Comparison of ENCODE assay signal across 13 cellular contexts in the genomic region with DNA sequence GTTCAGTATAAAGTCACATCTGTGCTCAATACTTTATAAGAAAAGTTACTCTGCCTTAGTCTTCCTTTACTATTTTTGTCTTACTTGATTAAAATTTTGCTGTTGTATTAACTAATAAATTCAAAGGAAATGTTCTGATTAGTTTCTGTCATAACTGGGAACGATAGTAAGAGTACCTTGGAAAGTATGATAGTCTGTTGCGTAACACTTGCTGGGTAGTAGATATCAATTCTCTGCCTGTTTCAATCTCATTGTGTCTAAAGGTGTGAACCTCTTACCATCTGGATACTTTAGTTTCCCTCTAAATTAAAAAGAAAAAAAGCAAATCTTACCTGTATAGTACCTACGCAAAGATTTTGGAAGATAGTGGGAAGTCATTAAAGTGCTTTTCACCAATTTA. TPM values are rescaled to one million over a fixed set of nuclear protein-coding genes. Genes with fewer than 3 reads are reported as not detected.
DNase-seq lines count a peak whose midpoint lies in the region; ATAC-seq, FAIRE-seq and TF ChIP-seq lines count a peak whose summit lies in the region.
"Had no signal": no experiment of that assay in that cellular context is flagged by ENCODE, and none has a peak within 500 bp of the region (broad histone marks: within the 10 kb centered on the region; RNA-seq: fewer than 3 reads in every experiment).

No MANE protein-coding gene starts in this region.

- H3K9ac ChIP-seq in K562 (ENCODE audit: insufficient read depth in 1 of 2, low read depth in 2 of 2, low read length in 2 of 2), result no peak overlapping the region
- H3K9ac ChIP-seq: BLaER1 had no signal

- CTCF ChIA-PET in CD8-positive, alpha-beta T cell (lab: Charles Lee), result no interaction called here
- CTCF ChIA-PET in K562 (lab: Yijun Ruan, JAX; ENCODE audit: low intra/inter-chr PET ratio), result no interaction called here

- H3K79me2 ChIP-seq in K562 (ENCODE audit: control insufficient read depth, insufficient read depth, low read length), result no peaks in the 10 kb centered on the region

- TF ChIP-seq EP300 in K562 (IDR thresholded peaks at IDR 0.05; ENCODE audit: low read length), result no peak

- H4K20me1 ChIP-seq in K562 (replicated peaks; ENCODE audit: control insufficient read depth, insufficient read depth, low read length), result no peaks in the 10 kb centered on the region
- H4K20me1 ChIP-seq: BLaER1 had no signal

- H3K36me3 ChIP-seq in CD8-positive, alpha-beta T cell (ENCODE audit: insufficient read depth, low read length), result peaks cover 3% of the 10 kb centered on the region
- H3K36me3 ChIP-seq in K562 (ENCODE audit: control insufficient read depth, insufficient read depth, low read length), result no peaks in the 10 kb centered on the region
- H3K36me3 ChIP-seq: BLaER1 had no signal

- H3K9me3 Mint-ChIP-seq in CD8-positive, alpha-beta T cell, result no peaks in the 10 kb centered on the region
- H3K9me3 Mint-ChIP-seq in memory B cell, result no peaks in the 10 kb centered on the region
- no peaks in the 10 kb centered on the region for H3K9me3 Mint-ChIP-seq in T-helper 2 cell treated with Interferon-gamma antibody and Interleukin-4, amounts not matched to agents 5 μg/mL and 100 μg/mL, for 36 hours
- no peaks in the 10 kb centered on the region for H3K9me3 Mint-ChIP-seq in natural killer cell treated with Interleukin-12 subunit alpha and Interleukin-12 subunit beta and Interleukin-15 and Interleukin-18, amount 100 ng/mL, for 72 hours
- H3K9me3 Mint-ChIP-seq: GM23338, H9 had no signal

- 85% methylated on average over 3 of the region's 3 CpGs for WGBS in K562 (ENCODE audit: insufficient coverage, low coverage, missing lambda C conversion rate)

- intact Hi-C loops in CD8-positive, alpha-beta T cell (cut with DNase I, micrococcal nuclease), result loop anchor here in 1 of 2 experiments (10.0 kb wide), 1 partner anchor 622 kb away; no protein-coding TSS in a partner anchor
- intact Hi-C loops in K562 (cut with micrococcal nuclease), result loop anchor here (10.0 kb wide), 2 partner anchors 362 to 422 kb away; no protein-coding TSS in a partner anchor

- no peak overlapping the region for H3K27ac ChIP-seq in CD8-positive, alpha-beta T cell (ENCODE audit: low read depth, low read length)
- H3K27ac ChIP-seq in K562 (ENCODE audit: extremely low read depth, low read depth, low read length), result no peak overlapping the region
- H3K27ac ChIP-seq: BLaER1 had no signal

- H2AFZ ChIP-seq in K562 (ENCODE audit: low read depth, low read length), result no peak overlapping the region
- H2AFZ ChIP-seq: GM23338 had no signal

- H3K4me2 ChIP-seq in K562 (ENCODE audit: insufficient read depth, low read length), result no peak overlapping the region
- H3K4me2 ChIP-seq: BLaER1, GM23338 had no signal

- H3K4me3 Mint-ChIP-seq in CD8-positive, alpha-beta T cell, result no peak overlapping the region
- no peak overlapping the region for H3K4me3 Mint-ChIP-seq in memory B cell
- no peak overlapping the region for H3K4me3 Mint-ChIP-seq in T-helper 2 cell treated with Interferon-gamma antibody and Interleukin-4, amounts not matched to agents 5 μg/mL and 100 μg/mL, for 36 hours
- H3K4me3 Mint-ChIP-seq in natural killer cell treated with Interleukin-12 subunit alpha and Interleukin-12 subunit beta and Interleukin-15 and Interleukin-18, amount 100 ng/mL, for 72 hours, result no peak overlapping the region
- H3K4me3 Mint-ChIP-seq: GM23338, H9 had no signal

- H3K4me1 ChIP-seq in CD8-positive, alpha-beta T cell (ENCODE audit: insufficient read depth, low read length), result no peaks in the 10 kb centered on the region
- H3K4me1 ChIP-seq in K562 (replicated peaks in 1 of 2; ENCODE audit: control insufficient read depth in 2 of 2, insufficient read depth in 2 of 2, low read length in 2 of 2), result no peaks in the 10 kb centered on the region
- H3K4me1 ChIP-seq: BLaER1 had no signal

- FAIRE-seq in K562 (lab: Jason Lieb, UNC), result no peak

- no peaks in the 10 kb centered on the region for H3K27me3 ChIP-seq in CD8-positive, alpha-beta T cell (ENCODE audit: insufficient read depth, low read length)
- no peaks in the 10 kb centered on the region for H3K27me3 ChIP-seq in K562 (ENCODE audit: control insufficient read depth in 2 of 2, insufficient read depth in 2 of 2, low read length in 2 of 2)
- H3K27me3 ChIP-seq: BLaER1 had no signal

- POLR2A ChIA-PET in CD8-positive, alpha-beta T cell (lab: Charles Lee), result no interaction called here
- POLR2A ChIA-PET in K562 (lab: Yijun Ruan, JAX), result no interaction called here

- H3K4me3 ChIP-seq in CD8-positive, alpha-beta T cell (ENCODE audit: low read depth, low read length), result no peak overlapping the region
- no peak overlapping the region for H3K4me3 ChIP-seq in K562
- H3K4me3 ChIP-seq: BLaER1, GM23338 had no signal

- no peak for ATAC-seq in CD8-positive, alpha-beta T cell
- ATAC-seq in K562 (no peak), memory B cell (ENCODE audit: low read depth) (no peak)
- ATAC-seq in natural killer cell treated with Interleukin-12 subunit alpha and Interleukin-12 subunit beta and Interleukin-15 and Interleukin-18, amount 100 ng/mL, for 72 hours, result no peak
- ATAC-seq: GM23338 had no signal

- TF ChIP-seq POLR2A in K562 (conservative IDR thresholded peaks at IDR 0.05), result no peak

- in situ Hi-C loops in K562 (cut with MboI), result loop anchor here (25.0 kb wide), 1 partner anchor 804 kb away; no protein-coding TSS in a partner anchor

- peaks cover 21% of the 10 kb centered on the region for H3K4me1 Mint-ChIP-seq in CD8-positive, alpha-beta T cell (ENCODE audit: low read depth)
- peaks cover 7% of the 10 kb centered on the region for H3K4me1 Mint-ChIP-seq in memory B cell
- H3K4me1 Mint-ChIP-seq in T-helper 2 cell treated with Interferon-gamma antibody and Interleukin-4, amounts not matched to agents 5 μg/mL and 100 μg/mL, for 36 hours (ENCODE audit: low read depth), result peaks cover 10% of the 10 kb centered on the region
- peaks cover 9 to 31% of the 10 kb centered on the region in 2 donors for H3K4me1 Mint-ChIP-seq in natural killer cell treated with Interleukin-12 subunit alpha and Interleukin-12 subunit beta and Interleukin-15 and Interleukin-18, amount 100 ng/mL, for 72 hours (ENCODE audit: low read depth in 2 of 2)
- H3K4me1 Mint-ChIP-seq: GM23338, H9 had no signal

- no peaks in the 10 kb centered on the region for H3K9me1 ChIP-seq in K562 (ENCODE audit: control insufficient read depth, insufficient read depth, low read length)

- no TSS peak for BruUV-seq in K562 (replicated peaks; lab: Mats Ljungman, UMichigan)

- H3K9me3 ChIP-seq in CD8-positive, alpha-beta T cell (ENCODE audit: low read length), result no peaks in the 10 kb centered on the region
- H3K9me3 ChIP-seq in K562 (replicated peaks; ENCODE audit: control insufficient read depth, insufficient read depth, low read depth, low read length), result no peaks in the 10 kb centered on the region
- H3K9me3 ChIP-seq: BLaER1 had no signal

- H3K36me3 Mint-ChIP-seq in CD8-positive, alpha-beta T cell, result peaks cover 9% of the 10 kb centered on the region
- peaks cover 3% of the 10 kb centered on the region for H3K36me3 Mint-ChIP-seq in memory B cell
- H3K36me3 Mint-ChIP-seq in T-helper 2 cell treated with Interferon-gamma antibody and Interleukin-4, amounts not matched to agents 5 μg/mL and 100 μg/mL, for 36 hours (ENCODE audit: low read depth), result peaks cover 5% of the 10 kb centered on the region
- H3K36me3 Mint-ChIP-seq in natural killer cell treated with Interleukin-12 subunit alpha and Interleukin-12 subunit beta and Interleukin-15 and Interleukin-18, amount 100 ng/mL, for 72 hours, result no peaks in the 10 kb centered on the region

- H3K27ac Mint-ChIP-seq in CD8-positive, alpha-beta T cell, result peak overlapping the region; percentile 19
- peak overlapping the region; percentile 55 for H3K27ac Mint-ChIP-seq in memory B cell
- no peak overlapping the region for H3K27ac Mint-ChIP-seq in T-helper 2 cell treated with Interferon-gamma antibody and Interleukin-4, amounts not matched to agents 5 μg/mL and 100 μg/mL, for 36 hours
- H3K27ac Mint-ChIP-seq in natural killer cell treated with Interleukin-12 subunit alpha and Interleukin-12 subunit beta and Interleukin-15 and Interleukin-18, amount 100 ng/mL, for 72 hours, result no peak overlapping the region
- H3K27ac Mint-ChIP-seq: GM23338, H9 had no signal

- H3K27me3 Mint-ChIP-seq in CD8-positive, alpha-beta T cell (ENCODE audit: low read depth), result no peaks in the 10 kb centered on the region
- H3K27me3 Mint-ChIP-seq in memory B cell, result no peaks in the 10 kb centered on the region
- no peaks in the 10 kb centered on the region for H3K27me3 Mint-ChIP-seq in T-helper 2 cell treated with Interferon-gamma antibody and Interleukin-4, amounts not matched to agents 5 μg/mL and 100 μg/mL, for 36 hours (ENCODE audit: low read depth)
- H3K27me3 Mint-ChIP-seq in natural killer cell treated with Interleukin-12 subunit alpha and Interleukin-12 subunit beta and Interleukin-15 and Interleukin-18, amount 100 ng/mL, for 72 hours, result no peaks in the 10 kb centered on the region

- no peak for TF ChIP-seq RAD21 in K562 (CRISPR knock-in tag; conservative IDR thresholded peaks at IDR 0.05 in 1 of 2, IDR thresholded peaks at IDR 0.05 in 1 of 2)

- DNase-seq in CD8-positive, alpha-beta T cell, result no peak
- DNase-seq in K562 (ENCODE audit: extremely low read depth in 1 of 4, low spot score in 3 of 4) (no peak), memory B cell (ENCODE audit: low spot score in 2 of 2) (no peak), hepatic stellate cell (ENCODE audit: low spot score) (no peak)
- no peak for DNase-seq in T-helper 2 cell treated with Interferon-gamma antibody and Interleukin-4, amounts not matched to agents 5 μg/mL and 100 μg/mL, for 36 hours (ENCODE audit: low spot score)
- DNase-seq in natural killer cell treated with Interleukin-12 subunit alpha and Interleukin-12 subunit beta and Interleukin-15 and Interleukin-18, amount 100 ng/mL, for 72 hours (ENCODE audit: low spot score), result no peak
- DNase-seq: AML-193, DMS153, DMS79 treated with DMSO at 0.1 percent for 48 hours, EL, H9 had no signal

- no peak for TF ChIP-seq CTCF in CD8-positive, alpha-beta T cell (IDR thresholded peaks at IDR 0.05)
- TF ChIP-seq CTCF in K562 (IDR thresholded peaks at IDR 0.05 in 2 of 3, conservative IDR thresholded peaks at IDR 0.05 in 1 of 3; ENCODE audit: insufficient read depth in 2 of 3, low read depth in 1 of 3, low read length in 3 of 3), result no peak

RNA-seq across cellular contexts. Expression of a gene that starts 48.5 kb away (rescaled TPM):
- 10 to 100 TPM; 18.0 to 18.8 TPM for total RNA-seq in CD8-positive, alpha-beta T cell
- total RNA-seq in K562 (2011; cell fraction: chromatin; rRNA removed; ENCODE audit: low replicate concordance), result 37.2 and 47.8 TPM in 2 replicates
- total RNA-seq in K562 (2011; cell fraction: nucleolus; rRNA removed), result 16.3 and 18.2 TPM in 2 replicates
- 15.5 and 20.3 TPM in 2 replicates for total RNA-seq in K562 (2011; cell fraction: nucleoplasm; rRNA removed)
- 17.9 and 30.9 TPM in 2 replicates for total RNA-seq in K562 (2014; rRNA removed)
- 32.5 and 35.7 TPM in 2 replicates for total RNA-seq in K562 (2014; rRNA removed; fragmentation: Illumina TruSeq; extraction: Trizol)
- total RNA-seq in K562 (2015; rRNA removed; fragmentation: Illumina TruSeq; extraction: Trizol), result 25.2 and 30.8 TPM in 2 replicates
- total RNA-seq in K562 (2021), result 18.7 and 24.1 TPM in 2 replicates
- 20.4 and 28.0 TPM in 2 replicates for polyA plus RNA-seq in K562 (2011; rRNA removed)
- 3.2 and 10.3 TPM in 2 replicates for polyA plus RNA-seq in K562 (2011; cell fraction: cytosol; rRNA removed)
- 24.0 and 27.4 TPM in 2 replicates for polyA plus RNA-seq in K562 (2011; cell fraction: nucleus; rRNA removed)
- polyA plus RNA-seq in K562 (2012), result 19.1 and 19.4 TPM in 2 replicates
- polyA plus RNA-seq in K562 (2014; fragmentation: Illumina TruSeq; extraction: Trizol), result 23.3 and 24.8 TPM in 2 replicates
- 100 to 1,000 TPM in 1 of 2 experiments, 10 to 100 TPM in 1; 85.9 to 101 TPM for polyA plus RNA-seq in K562 (2014; fragmentation: Nextera tagmentation; extraction: Ambion mirVana)
- 23.3 and 24.1 TPM in 2 replicates for polyA plus RNA-seq in K562 (2014; rRNA removed)
- 18.8 and 24.0 TPM in 2 replicates for polyA minus RNA-seq in K562 (2011; rRNA and poly(A)+ RNA removed)
- 1.9 and 7.2 TPM in 2 replicates for polyA minus RNA-seq in K562 (2011; cell fraction: cytosol; rRNA and poly(A)+ RNA removed)
- 30.7 and 44.8 TPM in 2 replicates for polyA minus RNA-seq in K562 (2011; cell fraction: nucleus; rRNA and poly(A)+ RNA removed)
- 10 to 100 TPM; 26.9 to 34.9 TPM for total RNA-seq in natural killer cell treated with Interleukin-12 subunit alpha and Interleukin-12 subunit beta and Interleukin-15 and Interleukin-18, amount 100 ng/mL, for 72 hours

Comparison
In these comparisons a context has a peak if more than half of its experiments do, and no peak if none do; other contexts are left out.
1. H3K27ac Mint-ChIP-seq: peak in CD8-positive, alpha-beta T cell (single experiment) and memory B cell (single experiment); none in T-helper 2 cell treated with Interferon-gamma antibody and Interleukin-4, amounts not matched to agents 5 μg/mL and 100 μg/mL, for 36 hours (single experiment) and natural killer cell treated with Interleukin-12 subunit alpha and Interleukin-12 subunit beta and Interleukin-15 and Interleukin-18, amount 100 ng/mL, for 72 hours (0 of 2).